In genomic region chrX:31397119-31397518, GRCh38 we compare ENCODE assay signal across 18 cellular contexts.
DNase-seq lines count a peak whose midpoint lies in the region; ATAC-seq and TF ChIP-seq lines count a peak whose summit lies in the region.
"Had no signal": no experiment of that assay in that cellular context is flagged by ENCODE, and none has a peak within 500 bp of the region (broad histone marks: within the 10 kb centered on the region; RNA-seq: fewer than 3 reads in every experiment).

No MANE protein-coding gene starts in this region.

- no peaks in the 10 kb centered on the region for H4K20me1 ChIP-seq in GM23248 (ENCODE audit: insufficient read depth)

- DNase-seq in GM23248 (peak; percentile 65), RKO (ENCODE audit: low spot score) (peak; percentile 43), fibroblast of peridontal ligament (ENCODE audit: extremely low read depth) (peak; percentile 60), skeletal muscle cell (ENCODE audit: low read depth) (peak; percentile 19), H4 (ENCODE audit: low spot score) (no peak), lower leg skin (ENCODE audit: low spot score in 2 of 2) (no peak)
- DNase-seq in CD4-positive, alpha-beta T cell: no peak
- DNase-seq: activated CD4-positive, alpha-beta T cell treated with anti-CD3 and anti-CD28 coated beads for 36 hours; activated CD8-positive, alpha-beta memory T cell treated with anti-CD3 and anti-CD28 coated beads, Interleukin-2, amount 50 U/mL, for 4 hours; activated naive CD4-positive, alpha-beta T cell; kidney glomerular epithelial cell; NCI-H1694; NCI-H510A treated with DMSO at 0.1 percent for 48 hours; stimulated activated CD4-positive, alpha-beta T cell treated with anti-CD3 and anti-CD28 coated beads, Interleukin-4, amount 100 ng/mL, for 24 hours had no signal

- H3K27ac Mint-ChIP-seq in CD4-positive, alpha-beta T cell: no peak overlapping the region
- H3K27ac Mint-ChIP-seq: activated CD4-positive, alpha-beta T cell treated with anti-CD3 and anti-CD28 coated beads for 36 hours; dendritic cell treated with granulocyte-macrophage colony-stimulating factor and Interleukin-4, amounts not matched to agents 40 ng/mL and 50 ng/mL, for 4 days had no signal

- peaks cover 11% of the 10 kb centered on the region for H3K4me1 ChIP-seq in GM23248 (ENCODE audit: insufficient read depth)
- H3K4me1 ChIP-seq: ascending aorta had no signal

- no peak overlapping the region for H3K9ac ChIP-seq in GM23248

- intact Hi-C loops in CD4-positive, alpha-beta T cell (cut with DNase I, micrococcal nuclease): no loop called here
- intact Hi-C loops in lower leg skin (cut with DNase I; ENCODE audit: low total_unique reads): no loop called here

- no peaks in the 10 kb centered on the region for H3K36me3 Mint-ChIP-seq in CD4-positive, alpha-beta T cell (ENCODE audit: low read depth)

- no peak overlapping the region for H3K27ac ChIP-seq in GM23248
- H3K27ac ChIP-seq in CD4-positive, alpha-beta T cell (ENCODE audit: low read depth, low read length): no peak overlapping the region
- H3K27ac ChIP-seq: ascending aorta, C4-2B, thoracic aorta had no signal

- no peak overlapping the region for H2AFZ ChIP-seq in GM23248

- H3K27me3 ChIP-seq in GM23248 (replicated peaks; ENCODE audit: insufficient read depth): no peaks in the 10 kb centered on the region
- H3K27me3 ChIP-seq in CD4-positive, alpha-beta T cell (ENCODE audit: control insufficient read depth, insufficient read depth, low read length): no peaks in the 10 kb centered on the region
- H3K27me3 ChIP-seq: ascending aorta had no signal

- H3K9me2 ChIP-seq in GM23248 (ENCODE audit: insufficient read depth): no peaks in the 10 kb centered on the region

- CTCF ChIA-PET in CD4-positive, alpha-beta T cell (lab: Charles Lee): no interaction called here

- no peak overlapping the region for H3K4me2 ChIP-seq in GM23248 (ENCODE audit: unreplicated experiment)

- in situ Hi-C loops in GM23248 (cut with MboI): no loop called here

- no peaks in the 10 kb centered on the region for H3K9me3 ChIP-seq in GM23248 (ENCODE audit: low read depth)
- no peaks in the 10 kb centered on the region for H3K9me3 ChIP-seq in CD4-positive, alpha-beta T cell (ENCODE audit: control insufficient read depth, low read length)
- H3K9me3 ChIP-seq: thoracic aorta had no signal

- no peaks in the 10 kb centered on the region for H3K36me3 ChIP-seq in GM23248 (ENCODE audit: low read depth)
- H3K36me3 ChIP-seq: ascending aorta, thoracic aorta had no signal

- TF ChIP-seq CTCF in CD4-positive, alpha-beta T cell (IDR thresholded peaks at IDR 0.05): no peak
- no peak for TF ChIP-seq CTCF in lower leg skin (IDR thresholded peaks at IDR 0.05)

- ATAC-seq in CD4-positive, alpha-beta T cell (ENCODE audit: poor library complexity): no peak
- ATAC-seq: activated CD4-positive, alpha-beta T cell treated with anti-CD3 and anti-CD28 coated beads for 36 hours had no signal

- H3K4me3 ChIP-seq in GM23248: no peak overlapping the region
- H3K4me3 ChIP-seq in skeletal muscle cell (ENCODE audit: low read depth, low read length): no peak overlapping the region
- no peak overlapping the region for H3K4me3 ChIP-seq in lower leg skin (ENCODE audit: low read depth, poor library complexity, severe bottlenecking)
- H3K4me3 ChIP-seq: ascending aorta, thoracic aorta had no signal

- no peaks in the 10 kb centered on the region for H3K79me2 ChIP-seq in GM23248 (ENCODE audit: insufficient read depth)

- no peak overlapping the region for H3K4me3 Mint-ChIP-seq in CD4-positive, alpha-beta T cell
- H3K4me3 Mint-ChIP-seq: activated CD4-positive, alpha-beta T cell treated with anti-CD3 and anti-CD28 coated beads for 36 hours; dendritic cell treated with granulocyte-macrophage colony-stimulating factor and Interleukin-4, amounts not matched to agents 40 ng/mL and 50 ng/mL, for 4 days had no signal

- H3K4me1 Mint-ChIP-seq in CD4-positive, alpha-beta T cell (ENCODE audit: low read depth): no peaks in the 10 kb centered on the region
- H3K4me1 Mint-ChIP-seq: activated CD4-positive, alpha-beta T cell treated with anti-CD3 and anti-CD28 coated beads for 36 hours had no signal

- no peaks in the 10 kb centered on the region for H3K27me3 Mint-ChIP-seq in CD4-positive, alpha-beta T cell
- H3K27me3 Mint-ChIP-seq: activated CD4-positive, alpha-beta T cell treated with anti-CD3 and anti-CD28 coated beads for 36 hours; dendritic cell treated with granulocyte-macrophage colony-stimulating factor and Interleukin-4, amounts not matched to agents 40 ng/mL and 50 ng/mL, for 4 days had no signal

- H3F3A ChIP-seq in GM23248 (ENCODE audit: insufficient read depth): no peaks in the 10 kb centered on the region

- no peaks in the 10 kb centered on the region for H3K9me3 Mint-ChIP-seq in CD4-positive, alpha-beta T cell
- H3K9me3 Mint-ChIP-seq: dendritic cell treated with granulocyte-macrophage colony-stimulating factor and Interleukin-4, amounts not matched to agents 40 ng/mL and 50 ng/mL, for 4 days had no signal

- POLR2A ChIA-PET in CD4-positive, alpha-beta T cell (lab: Charles Lee): no interaction called here

- no peak for TF ChIP-seq POLR2A in lower leg skin (IDR thresholded peaks at IDR 0.05)

- 88 to 93% methylated on average over 3 of the region's 3 CpGs for WGBS in GM23248 (ENCODE audit: low coverage in 1 of 2, low lambda C conversion rate in 2 of 2, missing lambda C conversion rate in 2 of 2), 2 experiments
- 76 to 98% methylated on average over 3 of the region's 3 CpGs for WGBS in lower leg skin, 2 donors

Comparison
In these comparisons a context has a peak if more than half of its experiments do, and no peak if none do; other contexts are left out.
1. DNase-seq: peak in GM23248 (single experiment), RKO (single experiment), fibroblast of peridontal ligament (single experiment) and skeletal muscle cell (single experiment); none in H4 (single experiment), CD4-positive, alpha-beta T cell (0 of 10) and lower leg skin (0 of 2).